20 cellular contexts compared by ENCODE assay signal in the genomic region with DNA sequence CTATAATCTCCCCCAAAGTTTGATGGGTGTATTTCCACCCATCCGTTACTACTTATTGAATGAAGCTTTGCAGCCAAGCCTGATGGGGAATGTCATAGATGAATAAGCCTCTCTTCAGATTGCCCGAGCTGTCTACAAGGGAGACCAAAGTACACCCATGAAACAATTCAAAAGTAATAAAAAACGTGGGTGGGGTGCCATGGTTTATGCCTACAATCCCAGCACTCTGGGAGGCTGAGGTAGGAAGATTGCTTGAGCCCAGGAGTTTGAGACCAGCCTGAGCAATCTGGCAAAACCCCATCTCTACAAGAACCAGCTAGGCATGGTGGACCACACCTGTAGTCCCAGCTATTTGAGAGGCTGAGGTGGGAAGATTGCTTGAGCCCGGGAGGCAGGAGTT.
DNase-seq lines count a peak whose midpoint lies in the region; ATAC-seq, FAIRE-seq and TF ChIP-seq lines count a peak whose summit lies in the region.
"Had no signal": no experiment of that assay in that cellular context is flagged by ENCODE, and none has a peak within 500 bp of the region (broad histone marks: within the 10 kb centered on the region; RNA-seq: fewer than 3 reads in every experiment).

No MANE protein-coding gene starts in this region.

- no peak overlapping the region for H3K27ac Mint-ChIP-seq in progenitor cell of endocrine pancreas
- H3K27ac Mint-ChIP-seq in activated CD4-positive, alpha-beta memory T cell treated with anti-CD3 and anti-CD28 coated beads for 36 hours = no peak overlapping the region
- H3K27ac Mint-ChIP-seq: CD8-positive, alpha-beta T cell had no signal

- FAIRE-seq in small intestine (lab: Jason Lieb, UNC) = no peak
- FAIRE-seq: D721Med, GM12878, GM19239 had no signal

- POLR2A ChIA-PET in activated CD4-positive, alpha-beta memory T cell treated with anti-CD3 and anti-CD28 coated beads for 36 hours (lab: Charles Lee) = no interaction called here

- H3K4me1 ChIP-seq in small intestine (ENCODE audit: control insufficient read depth in 2 of 2, insufficient read depth in 1 of 2, low read depth in 1 of 2, low read length in 1 of 2) (no peaks in the 10 kb centered on the region), vagina (peaks cover 14% of the 10 kb centered on the region)

- no peak for TF ChIP-seq POLR2A in vagina (IDR thresholded peaks at IDR 0.05)

- H3K27ac ChIP-seq in small intestine (ENCODE audit: low read depth in 1 of 2, low read length in 1 of 2) (no peak overlapping the region), vagina (peak overlapping the region; percentile 44), coronary artery (no peak overlapping the region)

- DNase-seq in LoVo (ENCODE audit: low spot score) = peak; percentile 24
- peak; percentile 34 to 37 for DNase-seq in left colon
- DNase-seq in small intestine = peak; percentile 55
- DNase-seq in vagina (ENCODE audit: extremely low spot score in 2 of 2) = no peak
- no peak for DNase-seq in progenitor cell of endocrine pancreas (ENCODE audit: low spot score, unreplicated experiment)
- no peak for DNase-seq in COLO829 (ENCODE audit: low spot score)
- DNase-seq in coronary artery (ENCODE audit: low spot score) = no peak
- DNase-seq in activated CD4-positive, alpha-beta memory T cell treated with anti-CD3 and anti-CD28 coated beads for 36 hours = no peak
- DNase-seq: C1 segment of cervical spinal cord; CD8-positive, alpha-beta T cell; DMS 273 treated with DMSO at 0.1 percent for 48 hours; DMS79; EL; GDM1; GOT3; H7; HCEC 1CT had no signal

- no peaks in the 10 kb centered on the region for H3K27me3 ChIP-seq in small intestine (ENCODE audit: control insufficient read depth in 2 of 2, insufficient read depth in 2 of 2, low read length in 2 of 2)
- no peaks in the 10 kb centered on the region for H3K27me3 ChIP-seq in vagina

- H3K27me3 Mint-ChIP-seq in progenitor cell of endocrine pancreas = no peaks in the 10 kb centered on the region
- no peaks in the 10 kb centered on the region for H3K27me3 Mint-ChIP-seq in activated CD4-positive, alpha-beta memory T cell treated with anti-CD3 and anti-CD28 coated beads for 36 hours

- TF ChIP-seq CTCF in vagina (IDR thresholded peaks at IDR 0.05) (no peak), progenitor cell of endocrine pancreas (IDR thresholded peaks at IDR 0.05; ENCODE audit: unreplicated experiment) (no peak), coronary artery (IDR thresholded peaks at IDR 0.05) (no peak)

- H3K4me1 Mint-ChIP-seq in progenitor cell of endocrine pancreas (ENCODE audit: low read depth) = no peaks in the 10 kb centered on the region
- no peaks in the 10 kb centered on the region for H3K4me1 Mint-ChIP-seq in activated CD4-positive, alpha-beta memory T cell treated with anti-CD3 and anti-CD28 coated beads for 36 hours (ENCODE audit: low read depth)

- 16 to 56% (median 26%) methylated on average over 4 of the region's 4 CpGs for WGBS in small intestine, 3 donors

- CTCF ChIA-PET in activated CD4-positive, alpha-beta memory T cell treated with anti-CD3 and anti-CD28 coated beads for 36 hours (lab: Charles Lee) = no interaction called here

- peaks cover 3% of the 10 kb centered on the region for H3K9me3 Mint-ChIP-seq in progenitor cell of endocrine pancreas (ENCODE audit: low read depth)
- no peaks in the 10 kb centered on the region for H3K9me3 Mint-ChIP-seq in activated CD4-positive, alpha-beta memory T cell treated with anti-CD3 and anti-CD28 coated beads for 36 hours
- H3K9me3 Mint-ChIP-seq: CD8-positive, alpha-beta T cell had no signal

- peak; percentile 98 for ATAC-seq in left colon
- ATAC-seq: CD8-positive, alpha-beta T cell; GM12878 had no signal

- H3K36me3 Mint-ChIP-seq in progenitor cell of endocrine pancreas (ENCODE audit: insufficient read depth) = no peaks in the 10 kb centered on the region
- no peaks in the 10 kb centered on the region for H3K36me3 Mint-ChIP-seq in activated CD4-positive, alpha-beta memory T cell treated with anti-CD3 and anti-CD28 coated beads for 36 hours
- H3K36me3 Mint-ChIP-seq: CD8-positive, alpha-beta T cell had no signal

- H3K4me3 ChIP-seq in small intestine (ENCODE audit: low read depth in 1 of 2, low read length in 2 of 2) (no peak overlapping the region), vagina (no peak overlapping the region), coronary artery (no peak overlapping the region)
- H3K4me3 ChIP-seq: GM12878 had no signal

- intact Hi-C loops in left colon (cut with DNase I, micrococcal nuclease) = no loop called here
- intact Hi-C loops in vagina (cut with DNase I) = no loop called here
- intact Hi-C loops in activated CD4-positive, alpha-beta memory T cell treated with anti-CD3 and anti-CD28 coated beads for 36 hours (cut with micrococcal nuclease) = no loop called here

- H3K4me3 Mint-ChIP-seq in progenitor cell of endocrine pancreas (ENCODE audit: low read depth) = no peak overlapping the region
- no peak overlapping the region for H3K4me3 Mint-ChIP-seq in activated CD4-positive, alpha-beta memory T cell treated with anti-CD3 and anti-CD28 coated beads for 36 hours
- H3K4me3 Mint-ChIP-seq: CD8-positive, alpha-beta T cell had no signal

- H3K9me3 ChIP-seq in small intestine (ENCODE audit: control insufficient read depth, low read depth) (no peaks in the 10 kb centered on the region), vagina (no peaks in the 10 kb centered on the region)

- no peaks in the 10 kb centered on the region for H3K36me3 ChIP-seq in small intestine (ENCODE audit: control insufficient read depth in 2 of 2, insufficient read depth in 2 of 2, low read length in 2 of 2)
- H3K36me3 ChIP-seq in vagina = no peaks in the 10 kb centered on the region

Comparison
In these comparisons a context has a peak if more than half of its experiments do, and no peak if none do; other contexts are left out.
1. DNase-seq: peak in LoVo (single experiment), left colon (2 of 2) and small intestine (single experiment); none in vagina (0 of 2), progenitor cell of endocrine pancreas (single experiment), COLO829 (single experiment), coronary artery (single experiment) and activated CD4-positive, alpha-beta memory T cell treated with anti-CD3 and anti-CD28 coated beads for 36 hours (single experiment).